In genomic region chr2:189937691-189938090, GRCh38 we compare ENCODE assay signal across 33 cellular contexts.
"Had no signal": no experiment of that assay in that cellular context is flagged by ENCODE, and none has a peak within 500 bp of the region (broad histone marks: within the 10 kb centered on the region; RNA-seq: fewer than 3 reads in every experiment).

No MANE protein-coding gene starts in this region.

- H3K27me3 ChIP-seq: brain microvascular endothelial cell had no signal

- H3K27ac ChIP-seq: brain microvascular endothelial cell, RWPE1, WERI-Rb-1 had no signal

- DNase-seq: activated CD4-positive, alpha-beta memory T cell treated with anti-CD3 and anti-CD28 coated beads, Interleukin-2, amount 10 ng/mL, durations not matched to agents 7 days and 5 days; activated CD4-positive, alpha-beta T cell treated with anti-CD3 and anti-CD28 coated beads for 1 hour; activated CD4-positive, alpha-beta T cell treated with anti-CD3 and anti-CD28 coated beads for 48 hours; activated CD4-positive, CD25-positive, alpha-beta regulatory T cell; activated CD8-positive, alpha-beta memory T cell treated with anti-CD3 and anti-CD28 coated beads for 24 hours; activated CD8-positive, alpha-beta memory T cell treated with anti-CD3 and anti-CD28 coated beads, Interleukin-2, amount 10 ng/mL, durations not matched to agents 7 days and 5 days; activated CD8-positive, alpha-beta memory T cell treated with anti-CD3 and anti-CD28 coated beads, Interleukin-2, amount 50 U/mL, for 48 hours; activated effector memory CD4-positive, alpha-beta T cell treated with Interleukin-2 at 50 U/mL for 16 hours; activated naive CD4-positive, alpha-beta T cell treated with anti-CD3 and anti-CD28 coated beads, Interleukin-2, amount 10 ng/mL, durations not matched to agents 7 days and 5 days; activated naive CD8-positive, alpha-beta T cell treated with anti-CD3 and anti-CD28 coated beads, Interleukin-2, amount 50 U/mL, for 24 hours; activated T-cell treated with anti-CD3 and anti-CD28 coated beads, Interleukin-2, amount 50 U/mL, for 48 hours; anterior cingulate cortex; brain microvascular endothelial cell; central memory CD4-positive, alpha-beta T cell; NCI-H1092 treated with DMSO at 0.1 percent for 48 hours; NCI-H1417; NCI-H187 treated with DMSO at 0.1 percent for 48 hours; NCI-H2081; NCI-H510A; NCI-H526; NCI-H748 treated with DMSO at 0.1 percent for 48 hours; NK-92 treated with Interleukin-12 subunit alpha and Interleukin-12 subunit beta, amount 100 ng/mL, for 24 hours; PC-3; SIG-M5; SW 1271; T-helper 1 cell; T-helper 2 cell; T-helper 9 cell; WERI-Rb-1 had no signal

- ATAC-seq: activated CD8-positive, alpha-beta memory T cell treated with anti-CD3 and anti-CD28 coated beads, Interleukin-2, amount 10 ng/mL, durations not matched to agents 7 days and 5 days; activated naive CD8-positive, alpha-beta T cell treated with anti-CD3 and anti-CD28 coated beads, Interleukin-2, amount 50 U/mL, for 24 hours; PC-3; Right ventricle myocardium inferior had no signal

- H3K36me3 ChIP-seq: brain microvascular endothelial cell, WERI-Rb-1 had no signal

- FAIRE-seq: colon, RCC 7860 had no signal
